ENCODE assay signal across 15 cellular contexts in the genomic region with DNA sequence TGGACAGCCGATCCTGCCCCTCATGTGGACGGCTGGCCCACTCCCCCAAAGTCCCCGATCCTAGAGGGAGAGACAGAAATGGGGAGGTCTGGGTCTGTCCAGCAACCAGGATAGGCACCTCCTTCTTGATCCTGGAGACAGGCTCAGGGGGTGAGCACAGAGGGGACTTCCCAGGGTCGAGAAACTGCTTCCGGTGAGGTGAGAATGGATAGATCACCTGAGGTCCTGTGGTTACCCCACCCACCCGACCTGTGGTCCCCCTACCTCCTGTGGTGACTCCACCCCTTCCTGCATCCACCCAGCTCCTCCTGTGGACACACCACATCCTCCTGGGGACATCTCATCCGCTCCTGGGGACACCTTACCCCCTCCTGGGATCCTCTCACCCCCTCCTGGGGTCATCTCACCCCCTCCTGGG. TPM values are rescaled to one million over a fixed set of nuclear protein-coding genes. Genes with fewer than 3 reads are reported as not detected.
DNase-seq lines count a peak whose midpoint lies in the region; ATAC-seq and TF ChIP-seq lines count a peak whose summit lies in the region.
"Had no signal": no experiment of that assay in that cellular context is flagged by ENCODE, and none has a peak within 500 bp of the region (broad histone marks: within the 10 kb centered on the region; RNA-seq: fewer than 3 reads in every experiment).

No MANE protein-coding gene starts in this region.

- TF ChIP-seq CTCF in foreskin fibroblast (IDR thresholded peaks at IDR 0.05; ENCODE audit: low read depth, low read length) (no peak), Caco-2 (IDR thresholded peaks at IDR 0.05; ENCODE audit: insufficient read depth in 1 of 2, low read depth in 1 of 2, low read length in 1 of 2, severe bottlenecking in 1 of 2, unreplicated experiment in 1 of 2) (no peak)

- H3K36me3 Mint-ChIP-seq in CD8-positive, alpha-beta memory T cell = no peaks in the 10 kb centered on the region
- H3K36me3 Mint-ChIP-seq in activated T-helper 17 cell treated with anti-CD3 and anti-CD28 coated beads, Interleukin-2, amount 50 U/mL, for 72 hours (ENCODE audit: low read depth) = no peaks in the 10 kb centered on the region
- H3K36me3 Mint-ChIP-seq in naive thymus-derived CD8-positive, alpha-beta T cell = no peaks in the 10 kb centered on the region
- no peaks in the 10 kb centered on the region for H3K36me3 Mint-ChIP-seq in Caco-2 (ENCODE audit: insufficient read depth, unreplicated experiment)

- no peaks in the 10 kb centered on the region for H3K27me3 Mint-ChIP-seq in CD8-positive, alpha-beta memory T cell
- H3K27me3 Mint-ChIP-seq in activated T-helper 17 cell treated with anti-CD3 and anti-CD28 coated beads, Interleukin-2, amount 50 U/mL, for 72 hours = no peaks in the 10 kb centered on the region
- H3K27me3 Mint-ChIP-seq in naive thymus-derived CD8-positive, alpha-beta T cell = peaks cover 0 to 7% (median 4%) of the 10 kb centered on the region in 5 donors
- peaks cover 4% of the 10 kb centered on the region for H3K27me3 Mint-ChIP-seq in Caco-2 (ENCODE audit: insufficient read depth, unreplicated experiment)

- no peaks in the 10 kb centered on the region for H3K9me3 Mint-ChIP-seq in CD8-positive, alpha-beta memory T cell
- H3K9me3 Mint-ChIP-seq in activated T-helper 17 cell treated with anti-CD3 and anti-CD28 coated beads, Interleukin-2, amount 50 U/mL, for 72 hours = no peaks in the 10 kb centered on the region
- peaks cover 0 to 3% (median 0%) of the 10 kb centered on the region in 9 donors for H3K9me3 Mint-ChIP-seq in naive thymus-derived CD8-positive, alpha-beta T cell
- peaks cover 8% of the 10 kb centered on the region for H3K9me3 Mint-ChIP-seq in Caco-2 (ENCODE audit: unreplicated experiment)
- H3K9me3 Mint-ChIP-seq: activated B cell treated with CpG ODN at 0.5 μM for 24 hours had no signal

- ATAC-seq in activated T-helper 17 cell treated with anti-CD3 and anti-CD28 coated beads, Interleukin-2, amount 50 U/mL, for 72 hours (replicated peaks) = peak; percentile 64
- ATAC-seq in naive thymus-derived CD8-positive, alpha-beta T cell = peak; percentile 63 to 89
- ATAC-seq: gastrocnemius medialis had no signal

- BruUV-seq in Caco-2 (replicated peaks; lab: Mats Ljungman, UMichigan) = no TSS peak

- CTCF ChIA-PET in CD8-positive, alpha-beta memory T cell (lab: Charles Lee) = interaction anchor here (1.2 to 10.6 kb wide), 5 partner anchors 11 to 91 kb away, joined by 5 to 70 read pairs (median 22); a partner anchor contains a TSS
- CTCF ChIA-PET in Caco-2 (lab: Charles Lee) = interaction anchor here (1.0 to 1.7 kb wide), 2 partner anchors 19 to 54 kb away, joined by 5 read pairs; no protein-coding TSS in a partner anchor

- peak overlapping the region; percentile 80 to 95 (median 90) for H3K27ac Mint-ChIP-seq in CD8-positive, alpha-beta memory T cell
- H3K27ac Mint-ChIP-seq in activated T-helper 17 cell treated with anti-CD3 and anti-CD28 coated beads, Interleukin-2, amount 50 U/mL, for 72 hours = peak overlapping the region; percentile 83
- peak overlapping the region in 8 of 10 donors; percentile 15 to 87 (median 56) for H3K27ac Mint-ChIP-seq in naive thymus-derived CD8-positive, alpha-beta T cell
- no peak overlapping the region for H3K27ac Mint-ChIP-seq in Caco-2 (ENCODE audit: unreplicated experiment)
- H3K27ac Mint-ChIP-seq: activated B cell treated with CpG ODN at 0.5 μM for 24 hours had no signal

- no peak overlapping the region for H3K27ac ChIP-seq in CD8-positive, alpha-beta memory T cell (ENCODE audit: low read depth, low read length)
- H3K27ac ChIP-seq: gastrocnemius medialis, uterus had no signal

- H3K4me3 ChIP-seq in CD8-positive, alpha-beta memory T cell (ENCODE audit: low read length) = no peak overlapping the region
- H3K4me3 ChIP-seq in foreskin fibroblast (ENCODE audit: low read depth in 1 of 2, low read length in 2 of 2) = no peak overlapping the region
- no peak overlapping the region for H3K4me3 ChIP-seq in Caco-2 (ENCODE audit: low read depth, low read length)
- H3K4me3 ChIP-seq: gastrocnemius medialis, uterus had no signal

- peaks cover 43% of the 10 kb centered on the region for H3K4me1 ChIP-seq in CD8-positive, alpha-beta memory T cell (ENCODE audit: insufficient read depth, low read length)
- H3K4me1 ChIP-seq in Caco-2 = 0 out of 2 replicates have a peak, but pooled peaks cover 4% of the 10 kb centered on the region
- H3K4me1 ChIP-seq: uterus had no signal

- no peaks in the 10 kb centered on the region for H3K36me3 ChIP-seq in CD8-positive, alpha-beta memory T cell (ENCODE audit: insufficient read depth, low read length)
- H3K36me3 ChIP-seq in Caco-2 (ENCODE audit: control insufficient read depth, insufficient read depth, low read length) = no peaks in the 10 kb centered on the region
- H3K36me3 ChIP-seq: gastrocnemius medialis, uterus had no signal

- H3K9me3 ChIP-seq in CD8-positive, alpha-beta memory T cell (ENCODE audit: low read length) = no peaks in the 10 kb centered on the region
- H3K9me3 ChIP-seq in Caco-2 = no peaks in the 10 kb centered on the region; the same call in 1 of the 2 replicates
- H3K9me3 ChIP-seq: gastrocnemius medialis, uterus had no signal

- intact Hi-C loops in Caco-2 (cut with micrococcal nuclease; ENCODE audit: unreplicated experiment) = no loop called here

- POLR2A ChIA-PET in CD8-positive, alpha-beta memory T cell (lab: Charles Lee) = no interaction called here
- POLR2A ChIA-PET in naive thymus-derived CD8-positive, alpha-beta T cell (lab: Charles Lee) = interaction anchor here (0.7 to 3.4 kb wide), 4 partner anchors 20 to 66 kb away, joined by 3 to 18 read pairs (median 3); no protein-coding TSS in a partner anchor
- POLR2A ChIA-PET in Caco-2 (lab: Charles Lee) = interaction anchor here (0.6 kb wide), 1 partner anchor 152 kb away, joined by 5 read pairs; no protein-coding TSS in a partner anchor

- peak overlapping the region; percentile 29 to 88 (median 47) for H3K4me3 Mint-ChIP-seq in CD8-positive, alpha-beta memory T cell
- peak overlapping the region; percentile 70 for H3K4me3 Mint-ChIP-seq in activated T-helper 17 cell treated with anti-CD3 and anti-CD28 coated beads, Interleukin-2, amount 50 U/mL, for 72 hours
- H3K4me3 Mint-ChIP-seq in naive thymus-derived CD8-positive, alpha-beta T cell = peak overlapping the region in 6 of 10 donors; percentile 18 to 65 (median 50)
- no peak overlapping the region for H3K4me3 Mint-ChIP-seq in Caco-2 (ENCODE audit: unreplicated experiment)
- H3K4me3 Mint-ChIP-seq: activated B cell treated with CpG ODN at 0.5 μM for 24 hours had no signal

- no peaks in the 10 kb centered on the region for H3K27me3 ChIP-seq in CD8-positive, alpha-beta memory T cell (ENCODE audit: insufficient read depth, low read length, poor library complexity, severe bottlenecking)
- H3K27me3 ChIP-seq in Caco-2 (replicated peaks; ENCODE audit: control insufficient read depth, insufficient read depth, low read length) = no peaks in the 10 kb centered on the region
- H3K27me3 ChIP-seq: gastrocnemius medialis, uterus had no signal

- H3K4me1 Mint-ChIP-seq in CD8-positive, alpha-beta memory T cell = peaks cover 61 to 84% (median 80%) of the 10 kb centered on the region in 3 donors
- peaks cover 28% of the 10 kb centered on the region for H3K4me1 Mint-ChIP-seq in activated T-helper 17 cell treated with anti-CD3 and anti-CD28 coated beads, Interleukin-2, amount 50 U/mL, for 72 hours
- H3K4me1 Mint-ChIP-seq in naive thymus-derived CD8-positive, alpha-beta T cell = peaks cover 30 to 50% (median 43%) of the 10 kb centered on the region in 4 donors
- no peaks in the 10 kb centered on the region for H3K4me1 Mint-ChIP-seq in Caco-2 (ENCODE audit: low read depth, unreplicated experiment)

- peak; percentile 29 to 78 (median 54) for DNase-seq in CD8-positive, alpha-beta memory T cell
- DNase-seq in T-helper 22 cell (ENCODE audit: low read depth) (peak; percentile 57), foreskin fibroblast (no peak), NCI-H82 treated with DMSO at 0.1 percent for 48 hours (lab: John Stamatoyannopoulos, UW; ENCODE audit: unreplicated experiment) (no peak), medulla oblongata (ENCODE audit: extremely low spot score) (no peak), Caco-2 (no peak)
- peak in 9 of 10 donors; percentile 22 to 68 (median 29) for DNase-seq in naive thymus-derived CD8-positive, alpha-beta T cell
- DNase-seq: activated B cell treated with CpG ODN at 0.5 μM for 24 hours, cerebellar nuclear complex, gastrocnemius medialis, NCI-H1694 treated with DMSO at 0.1 percent for 48 hours, NCI-H524 treated with DMSO at 0.1 percent for 48 hours, retina, uterus had no signal

RNA-seq across cellular contexts. Expression of a gene that starts 27.4 kb away (rescaled TPM):
- total RNA-seq in CD8-positive, alpha-beta memory T cell = 1 to 10 TPM; 1.8 to 2.1 TPM
- polyA plus RNA-seq in CD8-positive, alpha-beta memory T cell = 8.5 TPM
- 1 to 10 TPM; 2.1 to 2.5 TPM for total RNA-seq in activated T-helper 17 cell treated with anti-CD3 and anti-CD28 coated beads, Interleukin-2, amount 50 U/mL, for 72 hours
- under 1 TPM; 0.23 to 0.47 TPM for total RNA-seq in naive thymus-derived CD8-positive, alpha-beta T cell
- polyA plus RNA-seq in naive thymus-derived CD8-positive, alpha-beta T cell = 1 to 10 TPM in 1 of 3 donors, under 1 TPM in 2; 0.30 to 6.1 (median 0.42) TPM
- 0.57 and 0.65 TPM in 2 replicates for total RNA-seq in Caco-2 (2022)

Comparison
In these comparisons a context has a peak if more than half of its experiments do, and no peak if none do; other contexts are left out.
1. DNase-seq: peak in CD8-positive, alpha-beta memory T cell (5 of 5), T-helper 22 cell (single experiment) and naive thymus-derived CD8-positive, alpha-beta T cell (9 of 10); none in foreskin fibroblast (0 of 2), NCI-H82 treated with DMSO at 0.1 percent for 48 hours (single experiment), medulla oblongata (single experiment) and Caco-2 (0 of 2).